Comparison of ENCODE assay signal across 9 cellular contexts in genomic region chr3:97763586-97764148, GRCh38. TPM values are rescaled to one million over a fixed set of nuclear protein-coding genes. Genes with fewer than 3 reads are reported as not detected.
DNase-seq lines count a peak whose midpoint lies in the region; ATAC-seq, FAIRE-seq and TF ChIP-seq lines count a peak whose summit lies in the region.
"Had no signal": no experiment of that assay in that cellular context is flagged by ENCODE, and none has a peak within 500 bp of the region (broad histone marks: within the 10 kb centered on the region; RNA-seq: fewer than 3 reads in every experiment).

No MANE protein-coding gene starts in this region.

- H3K79me2 ChIP-seq in astrocyte (ENCODE audit: insufficient read depth, low read length), result no peaks in the 10 kb centered on the region

- H3K4me3 ChIP-seq in AG04449 (ENCODE audit: low read depth, low read length) (peak overlapping the region; percentile 88), HFF-Myc (replicated peaks; ENCODE audit: low read depth, low read length) (peak overlapping the region; percentile 86), astrocyte (ENCODE audit: insufficient read depth, low read depth, low read length) (peak overlapping the region; percentile 95), aorta (ENCODE audit: low read length in 2 of 2) (peak overlapping the region; percentile 52 to 73)

- ATAC-seq in memory B cell (ENCODE audit: low read depth) (no peak), aorta (ENCODE audit: low FRiP score) (no peak), GM18873 (IDR thresholded peaks at IDR 0.05; ENCODE audit: low FRiP score, unreplicated experiment) (no peak)

- peak overlapping the region; percentile 96 for H2AFZ ChIP-seq in astrocyte (ENCODE audit: low read depth, low read length)

- no peak for DNase-seq in AG04449 (ENCODE audit: low read depth, low spot score)
- DNase-seq in HFF-Myc (ENCODE audit: extremely low read depth, low read depth), result no peak
- DNase-seq in astrocyte (ENCODE audit: low read depth), result no peak
- DNase-seq in memory B cell (ENCODE audit: low spot score in 2 of 2), result peak in 1 of 2 donors; percentile 0
- DNase-seq in aorta, result no peak
- DNase-seq in frontal cortex (ENCODE audit: low spot score in 2 of 2), result no peak
- DNase-seq in middle frontal gyrus (ENCODE audit: extremely low spot score, low spot score), result no peak

- H3K27me3 ChIP-seq in astrocyte (ENCODE audit: insufficient read depth, low read length) (no peaks in the 10 kb centered on the region), aorta (ENCODE audit: control insufficient read depth in 1 of 2, insufficient read depth in 2 of 2, low read length in 1 of 2) (no peaks in the 10 kb centered on the region)

- H3K27me3 Mint-ChIP-seq in astrocyte (ENCODE audit: low read depth, unreplicated experiment) (no peaks in the 10 kb centered on the region), memory B cell (no peaks in the 10 kb centered on the region)

- intact Hi-C loops in aorta (cut with DNase I), result no loop called here

- H3K9me3 ChIP-seq in astrocyte (ENCODE audit: insufficient read depth, low read depth, low read length) (no peaks in the 10 kb centered on the region), aorta (ENCODE audit: control insufficient read depth, low read length) (no peaks in the 10 kb centered on the region)
- H3K9me3 ChIP-seq: mucosa of descending colon had no signal

- CTCF ChIA-PET in AG04449 (lab: Yijun Ruan, JAX), result interaction anchor here (1.1 to 1.3 kb wide), 2 partner anchors 25 to 259 kb away, joined by 3 read pairs; no protein-coding TSS in a partner anchor

- peak overlapping the region; percentile 86 for H3K9ac ChIP-seq in astrocyte (ENCODE audit: low read length)

- no peaks in the 10 kb centered on the region for H3K36me3 ChIP-seq in astrocyte (ENCODE audit: insufficient read depth, low read length)
- H3K36me3 ChIP-seq in aorta (ENCODE audit: control insufficient read depth in 1 of 2, insufficient read depth in 2 of 2, low read length in 1 of 2), result no peaks in the 10 kb centered on the region

- H3K4me3 Mint-ChIP-seq in astrocyte (ENCODE audit: unreplicated experiment) (peak overlapping the region; percentile 95), memory B cell (peak overlapping the region; percentile 98)

- peak overlapping the region; percentile 89 for H3K4me2 ChIP-seq in astrocyte (ENCODE audit: low read length)

- H3K4me1 Mint-ChIP-seq in astrocyte (ENCODE audit: low read depth, unreplicated experiment) (peaks cover 5% of the 10 kb centered on the region), memory B cell (peaks cover 12% of the 10 kb centered on the region)

- FAIRE-seq in astrocyte (lab: Jason Lieb, UNC) (no peak), frontal cortex (lab: Jason Lieb, UNC) (no peak)

- peaks cover 7% of the 10 kb centered on the region for H3K4me1 ChIP-seq in astrocyte (ENCODE audit: insufficient read depth, low read length)
- no peaks in the 10 kb centered on the region for H3K4me1 ChIP-seq in aorta (ENCODE audit: control insufficient read depth in 1 of 2, insufficient read depth in 2 of 2, low read length in 2 of 2)

- H3K27ac Mint-ChIP-seq in astrocyte (ENCODE audit: unreplicated experiment) (peak overlapping the region; percentile 96), memory B cell (peak overlapping the region; percentile 93)

- TF ChIP-seq CTCF in AG04449 (IDR thresholded peaks at IDR 0.05; ENCODE audit: insufficient read depth, low read length, missing control alignments) (no peak), HFF-Myc (IDR thresholded peaks at IDR 0.05; ENCODE audit: low read depth, low read length, missing control alignments) (no peak), astrocyte (IDR thresholded peaks at IDR 0.05; ENCODE audit: insufficient read depth, low read depth, low read length) (no peak)

- H3K27ac ChIP-seq in astrocyte (ENCODE audit: low read depth, low read length), result peak overlapping the region; percentile 68
- no peak overlapping the region for H3K27ac ChIP-seq in aorta (ENCODE audit: low read depth in 1 of 2, low read length in 2 of 2)

- no peaks in the 10 kb centered on the region for H4K20me1 ChIP-seq in astrocyte (ENCODE audit: insufficient read depth, low read length)

- POLR2A ChIA-PET in AG04449 (lab: Yijun Ruan, JAX), result interaction anchor here (1.0 kb wide), 1 partner anchor 259 kb away, joined by 3 read pairs; no protein-coding TSS in a partner anchor

- no peaks in the 10 kb centered on the region for H3K36me3 Mint-ChIP-seq in astrocyte (ENCODE audit: low read depth, unreplicated experiment)
- H3K36me3 Mint-ChIP-seq in memory B cell, result no peaks in the 10 kb centered on the region

- H3K9me3 Mint-ChIP-seq in astrocyte (ENCODE audit: unreplicated experiment) (no peaks in the 10 kb centered on the region), memory B cell (peaks cover 1% of the 10 kb centered on the region)

- WGBS in aorta, 2 donors, result 38 to 42% methylated on average over 11 of the region's 11 CpGs

RNA-seq across cellular contexts. Expression of gene ARL6, which starts 0.9 kb away (rescaled TPM):
- total RNA-seq in astrocyte (6.9 and 7.1 TPM in 2 replicates), aorta (1 to 10 TPM; 5.9 to 8.5 TPM), frontal cortex (62.4 TPM)
- 1 to 10 TPM; 4.7 to 7.8 TPM for polyA plus RNA-seq in aorta

RNA-seq across cellular contexts. Expression of gene CRYBG3, which starts 58.1 kb away (rescaled TPM):
- total RNA-seq in astrocyte (13.0 and 14.1 TPM in 2 replicates), aorta (10 to 100 TPM; 22.4 to 39.1 TPM), frontal cortex (4.9 TPM)
- polyA plus RNA-seq in aorta, result 1 to 10 TPM; 1.5 to 4.7 TPM
